ENCODE assay signal across 14 cellular contexts in genomic region chr18:23934863-23935262, GRCh38.
DNase-seq lines count a peak whose midpoint lies in the region; ATAC-seq and TF ChIP-seq lines count a peak whose summit lies in the region.
"Had no signal": no experiment of that assay in that cellular context is flagged by ENCODE, and none has a peak within 500 bp of the region (broad histone marks: within the 10 kb centered on the region; RNA-seq: fewer than 3 reads in every experiment).

No MANE protein-coding gene starts in this region.

- TF ChIP-seq CTCF in Calu3 (IDR thresholded peaks at IDR 0.05; ENCODE audit: unreplicated experiment): no peak

- peaks cover 1% of the 10 kb centered on the region for H3K36me3 Mint-ChIP-seq in activated naive CD8-positive, alpha-beta T cell treated with anti-CD3 and anti-CD28 coated beads, Interleukin-2, amount 10 ng/mL, durations not matched to agents 7 days and 5 days
- no peaks in the 10 kb centered on the region for H3K36me3 Mint-ChIP-seq in activated naive CD8-positive, alpha-beta T cell treated with anti-CD3 and anti-CD28 coated beads, Interleukin-2, amount 50 U/mL, for 24 hours (ENCODE audit: low read depth)
- H3K36me3 Mint-ChIP-seq in Calu3 (ENCODE audit: insufficient read depth, unreplicated experiment) (peaks cover 44% of the 10 kb centered on the region), T-helper 17 cell (ENCODE audit: low read depth) (no peaks in the 10 kb centered on the region), immature natural killer cell (no peaks in the 10 kb centered on the region)

- no peak overlapping the region for H3K4me3 Mint-ChIP-seq in activated naive CD8-positive, alpha-beta T cell treated with anti-CD3 and anti-CD28 coated beads, Interleukin-2, amount 10 ng/mL, durations not matched to agents 7 days and 5 days
- no peak overlapping the region for H3K4me3 Mint-ChIP-seq in activated naive CD8-positive, alpha-beta T cell treated with anti-CD3 and anti-CD28 coated beads, Interleukin-2, amount 50 U/mL, for 24 hours
- H3K4me3 Mint-ChIP-seq in Calu3 (ENCODE audit: low read depth, unreplicated experiment) (no peak overlapping the region), T-helper 17 cell (no peak overlapping the region), immature natural killer cell (no peak overlapping the region)
- H3K4me3 Mint-ChIP-seq: B cell, HFFc6 had no signal

- H3K27me3 Mint-ChIP-seq in activated naive CD8-positive, alpha-beta T cell treated with anti-CD3 and anti-CD28 coated beads, Interleukin-2, amount 10 ng/mL, durations not matched to agents 7 days and 5 days: no peaks in the 10 kb centered on the region
- no peaks in the 10 kb centered on the region for H3K27me3 Mint-ChIP-seq in activated naive CD8-positive, alpha-beta T cell treated with anti-CD3 and anti-CD28 coated beads, Interleukin-2, amount 50 U/mL, for 24 hours
- H3K27me3 Mint-ChIP-seq in Calu3 (ENCODE audit: unreplicated experiment) (no peaks in the 10 kb centered on the region), T-helper 17 cell (no peaks in the 10 kb centered on the region), immature natural killer cell (ENCODE audit: low read depth in 3 of 3) (peaks cover 0 to 3% (median 2%) of the 10 kb centered on the region in 3 donors)
- H3K27me3 Mint-ChIP-seq: B cell; CD8-positive, alpha-beta memory T cell; IgD-negative memory B cell had no signal

- POLR2A ChIA-PET in activated naive CD8-positive, alpha-beta T cell treated with anti-CD3 and anti-CD28 coated beads, Interleukin-2, amount 10 ng/mL, durations not matched to agents 7 days and 5 days (lab: Charles Lee): interaction anchor here (0.9 to 1.3 kb wide), 5 partner anchors 8 to 85 kb away, joined by 3 to 9 read pairs (median 4); partner anchors contain the start of gene TTC39C

- no TSS peak for BruUV-seq in Calu3 (replicated peaks; lab: Mats Ljungman, UMichigan)

- H3K9me3 ChIP-seq in T-helper 17 cell (ENCODE audit: control insufficient read depth, low read length, poor library complexity, severe bottlenecking): no peaks in the 10 kb centered on the region
- H3K9me3 ChIP-seq: Caco-2 had no signal

- peaks cover 55% of the 10 kb centered on the region for H3K4me1 Mint-ChIP-seq in activated naive CD8-positive, alpha-beta T cell treated with anti-CD3 and anti-CD28 coated beads, Interleukin-2, amount 10 ng/mL, durations not matched to agents 7 days and 5 days
- peaks cover 40% of the 10 kb centered on the region for H3K4me1 Mint-ChIP-seq in activated naive CD8-positive, alpha-beta T cell treated with anti-CD3 and anti-CD28 coated beads, Interleukin-2, amount 50 U/mL, for 24 hours
- H3K4me1 Mint-ChIP-seq in Calu3 (ENCODE audit: low read depth, unreplicated experiment): peaks cover 36% of the 10 kb centered on the region
- peaks cover 49% of the 10 kb centered on the region for H3K4me1 Mint-ChIP-seq in T-helper 17 cell
- peaks cover 38 to 42% of the 10 kb centered on the region in 2 donors for H3K4me1 Mint-ChIP-seq in immature natural killer cell

- intact Hi-C loops in Calu3 (cut with micrococcal nuclease; ENCODE audit: unreplicated experiment): no loop called here

- CTCF ChIA-PET in Calu3 (lab: Charles Lee): no interaction called here

- DNase-seq in activated naive CD8-positive, alpha-beta T cell treated with anti-CD3 and anti-CD28 coated beads, Interleukin-2, amount 10 ng/mL, durations not matched to agents 7 days and 5 days: no peak
- DNase-seq in activated naive CD8-positive, alpha-beta T cell treated with anti-CD3 and anti-CD28 coated beads, Interleukin-2, amount 50 U/mL, for 24 hours: no peak
- DNase-seq in Calu3 (no peak), T-helper 17 cell (no peak), DMS79 treated with DMSO at 0.1 percent for 48 hours (lab: John Stamatoyannopoulos, UW) (no peak), immature natural killer cell (no peak)
- DNase-seq: Caco-2; CD8-positive, alpha-beta memory T cell; DMS53; HCEC 1CT; HFFc6 had no signal

- no peaks in the 10 kb centered on the region for H3K9me3 Mint-ChIP-seq in activated naive CD8-positive, alpha-beta T cell treated with anti-CD3 and anti-CD28 coated beads, Interleukin-2, amount 10 ng/mL, durations not matched to agents 7 days and 5 days
- H3K9me3 Mint-ChIP-seq in activated naive CD8-positive, alpha-beta T cell treated with anti-CD3 and anti-CD28 coated beads, Interleukin-2, amount 50 U/mL, for 24 hours: no peaks in the 10 kb centered on the region
- H3K9me3 Mint-ChIP-seq in Calu3 (ENCODE audit: low read depth, unreplicated experiment) (no peaks in the 10 kb centered on the region), immature natural killer cell (no peaks in the 10 kb centered on the region)
- H3K9me3 Mint-ChIP-seq: CD8-positive, alpha-beta memory T cell; HFFc6; IgD-negative memory B cell had no signal

- H3K27ac Mint-ChIP-seq in activated naive CD8-positive, alpha-beta T cell treated with anti-CD3 and anti-CD28 coated beads, Interleukin-2, amount 10 ng/mL, durations not matched to agents 7 days and 5 days: peak overlapping the region; percentile 57
- no peak overlapping the region for H3K27ac Mint-ChIP-seq in activated naive CD8-positive, alpha-beta T cell treated with anti-CD3 and anti-CD28 coated beads, Interleukin-2, amount 50 U/mL, for 24 hours
- H3K27ac Mint-ChIP-seq in Calu3 (ENCODE audit: unreplicated experiment) (peak overlapping the region; percentile 3), T-helper 17 cell (peak overlapping the region; percentile 84), immature natural killer cell (peak overlapping the region in 1 of 6 donors; percentile 27)
- H3K27ac Mint-ChIP-seq: B cell, HFFc6, IgD-negative memory B cell had no signal

- ATAC-seq in activated naive CD8-positive, alpha-beta T cell treated with anti-CD3 and anti-CD28 coated beads, Interleukin-2, amount 10 ng/mL, durations not matched to agents 7 days and 5 days (ENCODE audit: low read depth): no peak
- ATAC-seq in activated naive CD8-positive, alpha-beta T cell treated with anti-CD3 and anti-CD28 coated beads, Interleukin-2, amount 50 U/mL, for 24 hours: no peak
- ATAC-seq in T-helper 17 cell (no peak), GM18909 (IDR thresholded peaks at IDR 0.05; ENCODE audit: poor library complexity, unreplicated experiment) (no peak)
